20 cellular contexts compared by ENCODE assay signal in the genomic region with DNA sequence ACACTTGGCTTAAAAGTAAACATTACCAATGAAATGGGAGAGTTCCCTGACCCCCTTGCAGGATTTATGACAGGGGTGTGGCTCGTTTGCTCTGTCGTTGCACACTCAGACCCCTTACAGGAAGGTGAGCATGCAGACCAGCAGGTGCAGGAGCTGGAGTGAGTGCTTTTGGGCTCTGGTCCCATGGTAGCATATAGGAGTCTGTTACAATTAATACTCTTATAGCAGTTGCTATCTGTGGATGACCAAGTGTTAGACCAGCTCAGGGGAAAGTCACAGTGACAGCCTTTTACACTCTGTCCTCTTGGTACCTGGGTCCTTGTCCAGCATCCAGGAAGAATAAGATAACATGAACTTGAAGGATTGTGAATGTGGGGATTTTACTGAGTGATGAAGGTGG.
A peak's percentile ranks its signal among the peaks of the same experiment; 100 is the strongest.
DNase-seq lines count a peak whose midpoint lies in the region; ATAC-seq, FAIRE-seq and TF ChIP-seq lines count a peak whose summit lies in the region.
"Had no signal": no experiment of that assay in that cellular context is flagged by ENCODE, and none has a peak within 500 bp of the region (broad histone marks: within the 10 kb centered on the region; RNA-seq: fewer than 3 reads in every experiment).

No MANE protein-coding gene starts in this region.

- no peak overlapping the region for H3K27ac ChIP-seq in aorta (ENCODE audit: low read depth in 1 of 2, low read length in 2 of 2)
- H3K27ac ChIP-seq: 22Rv1, BLaER1, C4-2B had no signal

- DNase-seq in NCI-H748 (lab: John Stamatoyannopoulos, UW; ENCODE audit: unreplicated experiment) (peak; percentile 6), NCI-H748 treated with DMSO at 0.1 percent for 48 hours (lab: John Stamatoyannopoulos, UW) (no peak), SHP77 (lab: John Stamatoyannopoulos, UW) (peak; percentile 48 to 67), aorta (no peak), D721Med (ENCODE audit: insufficient read length, low spot score) (no peak)
- DNase-seq: CD4-positive, CD25-positive, alpha-beta regulatory T cell; CD8-positive, alpha-beta T cell; DMS53; DMS79 treated with DMSO at 0.1 percent for 48 hours; GF-D8; GOT3; HFFc6 had no signal

- no peak for FAIRE-seq in D721Med (lab: Jason Lieb, UNC)
- FAIRE-seq: A204.1, GM12892, H54 had no signal

- H3K4me1 ChIP-seq in aorta (ENCODE audit: control insufficient read depth in 1 of 2, insufficient read depth in 2 of 2, low read length in 2 of 2): no peaks in the 10 kb centered on the region
- H3K4me1 ChIP-seq: BLaER1, HAP-1 had no signal

- no peaks in the 10 kb centered on the region for H3K27me3 ChIP-seq in aorta (ENCODE audit: control insufficient read depth in 1 of 2, insufficient read depth in 2 of 2, low read length in 1 of 2)
- H3K27me3 ChIP-seq: BLaER1 had no signal

- 54 to 65% methylated on average over 2 of the region's 2 CpGs for WGBS in aorta, 2 donors

- H3K36me3 ChIP-seq in aorta (ENCODE audit: control insufficient read depth in 1 of 2, insufficient read depth in 2 of 2, low read length in 1 of 2): no peaks in the 10 kb centered on the region
- H3K36me3 ChIP-seq: BLaER1, HAP-1 had no signal

- intact Hi-C loops in aorta (cut with DNase I): no loop called here

- peak; percentile 57 for ATAC-seq in aorta (ENCODE audit: low FRiP score)
- ATAC-seq in HG02884 (IDR thresholded peaks at IDR 0.05; ENCODE audit: unreplicated experiment): no peak
- ATAC-seq: CD8-positive, alpha-beta T cell had no signal

- no peaks in the 10 kb centered on the region for H3K9me3 ChIP-seq in aorta (ENCODE audit: control insufficient read depth, low read length)
- H3K9me3 ChIP-seq: BLaER1, HAP-1 had no signal

- no peak for TF ChIP-seq CTCF in D721Med (IDR thresholded peaks at IDR 0.05; ENCODE audit: insufficient read depth, missing control alignments)

- H3K4me3 ChIP-seq in aorta (ENCODE audit: low read length in 2 of 2): no peak overlapping the region
- H3K4me3 ChIP-seq: BLaER1, HAP-1 had no signal

Comparison
In these comparisons a context has a peak if more than half of its experiments do, and no peak if none do; other contexts are left out.
1. DNase-seq: peak in NCI-H748 (single experiment) and SHP77 (2 of 2); none in NCI-H748 treated with DMSO at 0.1 percent for 48 hours (single experiment), aorta (0 of 2) and D721Med (single experiment).